ENCODE assay signal across 10 cellular contexts in the genomic region with DNA sequence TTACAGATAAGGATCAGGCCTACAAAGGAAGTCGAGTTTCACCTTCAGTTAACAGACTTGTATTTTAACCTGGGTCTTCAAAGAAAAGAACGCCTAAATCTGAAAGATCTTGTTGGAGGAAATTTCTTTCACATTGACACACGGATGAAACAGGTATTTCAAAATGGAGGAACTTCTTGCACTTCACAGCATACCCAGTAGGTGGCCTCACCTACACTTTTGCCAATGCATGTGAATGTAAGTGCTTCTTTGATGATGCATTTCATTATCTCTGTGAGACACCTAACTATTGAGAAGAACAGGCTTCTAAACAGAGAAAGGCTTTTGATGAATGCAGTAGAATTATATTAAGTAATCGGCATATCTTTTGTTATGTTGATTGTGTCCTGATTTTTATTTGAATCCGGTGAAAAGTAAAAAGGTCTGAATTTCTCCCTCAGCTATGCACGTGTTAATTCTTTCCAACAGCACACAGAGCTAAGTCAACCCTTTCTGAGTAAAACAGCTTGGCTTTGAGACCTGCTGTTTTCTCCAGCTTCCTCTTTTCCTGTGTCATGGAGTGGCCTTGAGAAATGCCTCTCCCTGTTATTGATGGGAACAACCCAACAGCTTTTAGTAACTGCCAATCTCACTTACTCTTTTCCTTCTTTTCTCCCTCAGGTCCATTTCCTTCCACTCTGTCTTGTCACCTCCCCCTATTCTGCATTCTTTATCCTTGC.
DNase-seq lines count a peak whose midpoint lies in the region; ATAC-seq and TF ChIP-seq lines count a peak whose summit lies in the region.
"Had no signal": no experiment of that assay in that cellular context is flagged by ENCODE, and none has a peak within 500 bp of the region (broad histone marks: within the 10 kb centered on the region; RNA-seq: fewer than 3 reads in every experiment).

No MANE protein-coding gene starts in this region.

- H3K4me3 ChIP-seq in heart left ventricle = no peak overlapping the region
- H3K4me3 ChIP-seq in SK-N-SH (ENCODE audit: low read depth in 2 of 2, low read length in 1 of 2) = no peak overlapping the region; a peak in 1 of 4 replicates
- H3K4me3 ChIP-seq in testis = no peak overlapping the region

- H3K27ac ChIP-seq in heart left ventricle (no peak overlapping the region), SK-N-SH (ENCODE audit: low read depth in 2 of 2, low read length in 1 of 2) (no peak overlapping the region), testis (no peak overlapping the region)
- H3K27ac ChIP-seq: neutrophil had no signal

- peak overlapping the region; percentile 84 for H3K27ac Mint-ChIP-seq in glutamatergic neuron (ENCODE audit: unreplicated experiment)
- H3K27ac Mint-ChIP-seq: IgD-negative memory B cell had no signal

- peaks cover 0 to 8% (median 0%) of the 10 kb centered on the region in 12 donors for H3K9me3 ChIP-seq in heart left ventricle
- no peaks in the 10 kb centered on the region for H3K9me3 ChIP-seq in SK-N-SH
- H3K9me3 ChIP-seq in testis = no peaks in the 10 kb centered on the region
- H3K9me3 ChIP-seq: neutrophil had no signal

- peaks cover 4% of the 10 kb centered on the region for H3F3A ChIP-seq in SK-N-SH (replicated peaks; ENCODE audit: insufficient read depth)

- TF ChIP-seq CTCF in heart left ventricle (IDR thresholded peaks at IDR 0.05) (peak in 8 of 12 donors; percentile 17 to 42 (median 30)), SK-N-SH (IDR thresholded peaks at IDR 0.05) (peak; percentile 69), glutamatergic neuron (IDR thresholded peaks at IDR 0.05; ENCODE audit: partially characterized antibody, unreplicated experiment) (peak; percentile 92), testis (IDR thresholded peaks at IDR 0.05) (peak in 2 of 3 experiments; percentile 64 to 65)

- H3K27me3 ChIP-seq in heart left ventricle = no peaks in the 10 kb centered on the region
- no peaks in the 10 kb centered on the region for H3K27me3 ChIP-seq in SK-N-SH (ENCODE audit: insufficient read depth)
- H3K27me3 ChIP-seq in testis = no peaks in the 10 kb centered on the region
- H3K27me3 ChIP-seq: neutrophil had no signal

- ATAC-seq in heart left ventricle = no peak
- no peak for ATAC-seq in Right ventricle myocardium superior (ENCODE audit: poor library complexity)
- peak; percentile 95 for ATAC-seq in GM21723 (IDR thresholded peaks at IDR 0.05; ENCODE audit: unreplicated experiment)

- H3K79me2 ChIP-seq in SK-N-SH (ENCODE audit: insufficient read depth) = no peaks in the 10 kb centered on the region

- TF ChIP-seq EP300 in SK-N-SH (IDR thresholded peaks at IDR 0.05; ENCODE audit: borderline replicate concordance in 1 of 2, low read depth in 1 of 2, low read length in 1 of 2) = no peak

- intact Hi-C loops in heart left ventricle (cut with DNase I) = no loop called here
- intact Hi-C loops in Right ventricle myocardium superior (cut with DNase I) = no loop called here
- intact Hi-C loops in testis (cut with DNase I; ENCODE audit: low total_unique reads) = no loop called here

- H3K4me1 Mint-ChIP-seq in glutamatergic neuron (ENCODE audit: low read depth, unreplicated experiment) = peaks cover 10% of the 10 kb centered on the region

- H3K4me2 ChIP-seq in SK-N-SH = no peak overlapping the region

- POLR2A ChIA-PET in SK-N-SH (lab: Yijun Ruan, JAX) = no interaction called here

- peaks cover 6% of the 10 kb centered on the region for H3K36me3 Mint-ChIP-seq in glutamatergic neuron (ENCODE audit: unreplicated experiment)
- H3K36me3 Mint-ChIP-seq: IgD-negative memory B cell had no signal

- CTCF ChIA-PET in SK-N-SH (lab: Yijun Ruan, JAX) = interaction anchor here (0.8 to 1.6 kb wide), 5 partner anchors 8 to 342 kb away, joined by 3 to 5 read pairs (median 3); no protein-coding TSS in a partner anchor

- 31 to 39% (median 34%) methylated on average over 6 of the region's 6 CpGs for WGBS in heart left ventricle, 4 donors
- 50% methylated on average over 6 of the region's 6 CpGs for WGBS in SK-N-SH (ENCODE audit: low lambda C conversion rate)
- WGBS in testis, 2 donors = 22 to 26% methylated on average over 6 of the region's 6 CpGs

- TF ChIP-seq POLR2A in heart left ventricle (IDR thresholded peaks at IDR 0.05) = no peak
- TF ChIP-seq POLR2A in testis (IDR thresholded peaks at IDR 0.05) = no peak

- no peaks in the 10 kb centered on the region for H3K36me3 ChIP-seq in heart left ventricle
- no peaks in the 10 kb centered on the region for H3K36me3 ChIP-seq in SK-N-SH (replicated peaks in 1 of 2; ENCODE audit: control insufficient read depth in 1 of 2, insufficient read depth in 2 of 2, low read length in 1 of 2)
- no peaks in the 10 kb centered on the region for H3K36me3 ChIP-seq in testis (ENCODE audit: low read depth, missing control alignments)
- H3K36me3 ChIP-seq: neutrophil had no signal

- peak overlapping the region; percentile 45 for H3K4me3 Mint-ChIP-seq in glutamatergic neuron (ENCODE audit: unreplicated experiment)
- H3K4me3 Mint-ChIP-seq: IgD-negative memory B cell had no signal

- H4K20me1 ChIP-seq in SK-N-SH (ENCODE audit: insufficient read depth) = no peaks in the 10 kb centered on the region

- no peaks in the 10 kb centered on the region for H3K9me2 ChIP-seq in SK-N-SH

- TF ChIP-seq RAD21 in SK-N-SH (IDR thresholded peaks at IDR 0.05; ENCODE audit: low read length) = peak; percentile 65

- H3K9ac ChIP-seq in SK-N-SH = no peak overlapping the region

- peak overlapping the region; percentile 80; the same call in 1 of the 2 replicates for H2AFZ ChIP-seq in SK-N-SH (ENCODE audit: low read depth)

- no peaks in the 10 kb centered on the region for H3K4me1 ChIP-seq in heart left ventricle
- H3K4me1 ChIP-seq in SK-N-SH (ENCODE audit: control insufficient read depth in 1 of 2, insufficient read depth in 2 of 2, low read depth in 1 of 2, low read length in 1 of 2) = no peaks in the 10 kb centered on the region
- peaks cover 5% of the 10 kb centered on the region for H3K4me1 ChIP-seq in testis

- no peaks in the 10 kb centered on the region for H3K27me3 Mint-ChIP-seq in glutamatergic neuron (ENCODE audit: unreplicated experiment)
- H3K27me3 Mint-ChIP-seq: IgD-negative memory B cell had no signal

- DNase-seq in heart left ventricle (no peak), Right ventricle myocardium superior (no peak), HT1080 (ENCODE audit: low read depth) (peak; percentile 38), SK-N-SH (peak; percentile 13), glutamatergic neuron (peak; percentile 64), testis (peak; percentile 66), DMS153 treated with DMSO at 0.1 percent for 48 hours (lab: John Stamatoyannopoulos, UW; ENCODE audit: unreplicated experiment) (no peak)

- no peaks in the 10 kb centered on the region for H3K9me3 Mint-ChIP-seq in glutamatergic neuron (ENCODE audit: unreplicated experiment)
- H3K9me3 Mint-ChIP-seq: IgD-negative memory B cell had no signal

TF ChIP-seq in SK-N-SH, 30 proteins besides CTCF, POLR2A, EP300 and RAD21:
- TF ChIP-seq EZH2phosphoT487 (IDR thresholded peaks at IDR 0.05; ENCODE audit: borderline replicate concordance, low read depth) (no peak), SMC3 (IDR thresholded peaks at IDR 0.05; ENCODE audit: low read depth, low read length) (peak; percentile 47), YY1 (IDR thresholded peaks at IDR 0.05; ENCODE audit: low read depth) (peak; percentile 74; the same call in 1 of the 2 replicates)

Comparison
In these comparisons a context has a peak if more than half of its experiments do, and no peak if none do; other contexts are left out.
1. DNase-seq: peak in HT1080 (single experiment), SK-N-SH (single experiment), glutamatergic neuron (single experiment) and testis (single experiment); none in heart left ventricle (0 of 5), Right ventricle myocardium superior (single experiment) and DMS153 treated with DMSO at 0.1 percent for 48 hours (single experiment).
2. CTCF ChIP-seq: peak in every context shown above with its lines; median percentile 92 in glutamatergic neuron; 69 in SK-N-SH; 64 in testis; 30 in heart left ventricle.